In the genomic region with DNA sequence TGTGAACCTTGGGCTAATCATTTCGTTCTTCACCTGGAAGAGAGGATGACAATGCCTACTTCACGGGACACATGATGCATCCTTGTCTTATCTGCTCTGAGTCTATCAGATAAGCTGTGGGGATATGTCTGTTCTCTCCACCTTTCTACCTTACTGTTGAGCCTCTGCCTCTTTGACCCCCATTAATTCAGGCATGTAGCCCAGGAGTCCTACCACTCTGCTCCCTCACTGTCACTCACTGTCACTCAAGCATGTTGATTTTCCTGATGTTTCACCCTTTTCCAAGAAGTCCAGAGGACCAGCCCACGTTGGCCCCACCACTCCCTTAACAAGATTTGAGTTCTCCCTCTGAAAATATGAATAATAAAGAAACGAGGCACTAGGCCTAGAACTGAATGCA, we compare ENCODE assay signal across 21 cellular contexts.
"Had no signal": no experiment of that assay in that cellular context is flagged by ENCODE, and none has a peak within 500 bp of the region (broad histone marks: within the 10 kb centered on the region; RNA-seq: fewer than 3 reads in every experiment).

No MANE protein-coding gene starts in this region.

- H3K27me3 ChIP-seq: brain microvascular endothelial cell, ovary had no signal

- ATAC-seq: left colon; psoas muscle; stimulated activated naive CD8-positive, alpha-beta T cell treated with anti-CD3 and anti-CD28 coated beads, Interleukin-15, amount 100 ng/mL, for 72 hours had no signal

- H3K36me3 ChIP-seq: brain microvascular endothelial cell, heart right ventricle, ovary, tibial artery had no signal

- H3K9me3 ChIP-seq: heart right ventricle, mucosa of descending colon, ovary, psoas muscle, tibial artery had no signal

- H3K9me3 Mint-ChIP-seq: activated naive CD4-positive, alpha-beta T cell treated with anti-CD3 and anti-CD28 coated beads, Interleukin-2, amount 50 U/mL, for 24 hours; stimulated activated naive CD8-positive, alpha-beta T cell treated with anti-CD3 and anti-CD28 coated beads, Interleukin-15, amount 100 ng/mL, for 72 hours had no signal

- DNase-seq: activated CD4-positive, alpha-beta T cell treated with anti-CD3 and anti-CD28 coated beads, Interleukin-2, amount 50 U/mL, for 1 hour; activated CD4-positive, CD25-positive, alpha-beta regulatory T cell treated with anti-CD3 and anti-CD28 coated beads, Interleukin-2, amount 50 U/mL, for 72 hours; activated gamma-delta T cell treated with Interleukin-2 at 50 U/mL for 16 hours; activated T-cell treated with anti-CD3 and anti-CD28 coated beads, Interleukin-2, amount 50 U/mL, for 1 hour; aorta; central memory CD4-positive, alpha-beta T cell; dorsolateral prefrontal cortex; heart right ventricle; left colon; mucosa of descending colon; ovary; psoas muscle; right cardiac atrium; stimulated activated CD4-positive, alpha-beta T cell treated with anti-CD3 and anti-CD28 coated beads, Interleukin-1b, Interleukin-23, amount 100 ng/mL, for 48 hours; stimulated activated naive CD8-positive, alpha-beta T cell treated with anti-CD3 and anti-CD28 coated beads, Interleukin-15, amount 100 ng/mL, for 72 hours; tibial artery had no signal

- H3K27ac Mint-ChIP-seq: activated naive CD4-positive, alpha-beta T cell treated with anti-CD3 and anti-CD28 coated beads, Interleukin-2, amount 50 U/mL, for 24 hours; stimulated activated naive CD8-positive, alpha-beta T cell treated with anti-CD3 and anti-CD28 coated beads, Interleukin-15, amount 100 ng/mL, for 72 hours had no signal

- H3K36me3 Mint-ChIP-seq: activated naive CD4-positive, alpha-beta T cell treated with anti-CD3 and anti-CD28 coated beads, Interleukin-2, amount 50 U/mL, for 24 hours had no signal

- H3K4me3 ChIP-seq: dorsolateral prefrontal cortex, mucosa of descending colon, ovary, psoas muscle, skin epidermis, tibial artery had no signal

- H3K27ac ChIP-seq: dorsolateral prefrontal cortex, epithelial cell of prostate, skin epidermis, tibial artery, VCaP had no signal

- H3K4me3 Mint-ChIP-seq: activated naive CD4-positive, alpha-beta T cell treated with anti-CD3 and anti-CD28 coated beads, Interleukin-2, amount 50 U/mL, for 24 hours; stimulated activated naive CD8-positive, alpha-beta T cell treated with anti-CD3 and anti-CD28 coated beads, Interleukin-15, amount 100 ng/mL, for 72 hours had no signal
